In the genomic region with DNA sequence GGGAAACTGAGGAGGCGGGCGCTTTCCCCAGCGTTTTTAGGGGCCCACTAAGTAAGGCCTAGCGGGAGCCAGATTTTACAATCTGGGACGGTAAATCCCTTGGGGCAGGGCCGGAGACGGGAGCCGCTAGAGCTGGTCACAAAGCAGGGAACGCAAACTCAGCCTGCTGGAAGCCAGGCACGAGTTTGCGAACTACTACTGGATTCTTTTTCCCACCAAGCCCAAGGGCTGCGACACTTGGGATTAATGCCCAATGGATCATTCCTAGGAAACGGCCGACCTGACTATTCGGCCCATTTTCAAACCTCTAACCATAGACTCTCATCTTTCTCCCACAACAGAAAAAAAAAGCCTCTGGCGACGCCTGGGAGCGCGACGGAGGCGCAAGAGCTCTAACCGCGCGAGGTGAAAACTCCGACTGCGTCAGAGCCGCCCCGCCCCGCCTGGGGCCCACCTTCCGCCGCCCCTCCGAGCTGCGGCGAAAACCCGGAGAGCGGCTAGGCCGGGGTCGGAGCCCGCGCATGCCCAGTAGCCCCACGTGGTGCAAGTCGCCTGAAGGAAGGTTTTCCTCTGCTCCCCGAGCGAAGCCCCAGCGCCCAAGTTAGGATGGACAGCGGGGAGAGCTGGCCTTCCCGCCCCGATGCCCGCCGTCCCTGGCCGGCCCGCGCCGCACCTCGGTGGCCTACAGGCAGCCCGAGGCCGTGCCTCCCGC, we compare ENCODE assay signal across 8 cellular contexts. TPM values are rescaled to one million over a fixed set of nuclear protein-coding genes. Genes with fewer than 3 reads are reported as not detected.
DNase-seq lines count a peak whose midpoint lies in the region; ATAC-seq and TF ChIP-seq lines count a peak whose summit lies in the region.

No MANE protein-coding gene starts in this region.

- no peaks in the 10 kb centered on the region for H3K36me3 ChIP-seq in esophagus squamous epithelium

- H3K27me3 Mint-ChIP-seq in IgD-negative memory B cell (no peaks in the 10 kb centered on the region), naive B cell (no peaks in the 10 kb centered on the region)
- H3K27me3 Mint-ChIP-seq in activated T-cell treated with anti-CD3 and anti-CD28 coated beads, Interleukin-2, amount 50 U/mL, for 72 hours (ENCODE audit: low read depth): no peaks in the 10 kb centered on the region

- H3K27me3 ChIP-seq in esophagus squamous epithelium: no peaks in the 10 kb centered on the region

- DNase-seq in DMS153 (lab: John Stamatoyannopoulos, UW) (peak; percentile 94), esophagus squamous epithelium (lab: John Stamatoyannopoulos, UW) (peak; percentile 59), naive B cell (peak; percentile 98)
- peak; percentile 96 to 99 for DNase-seq in activated T-cell treated with anti-CD3 and anti-CD28 coated beads, Interleukin-2, amount 50 U/mL, for 72 hours
- DNase-seq in stimulated activated CD8-positive, alpha-beta memory T cell treated with anti-CD3 and anti-CD28 coated beads, Interleukin-7, amount 100 ng/mL, for 48 hours (ENCODE audit: extremely low read depth in 1 of 2, low read depth in 1 of 2): peak; percentile 92

- peak overlapping the region; percentile 67 to 95 (median 90) for H3K4me3 ChIP-seq in esophagus squamous epithelium

- peak overlapping the region; percentile 96 to 100 (median 99) for H3K27ac ChIP-seq in esophagus squamous epithelium

- WGBS in esophagus squamous epithelium, 2 donors: 0% methylated on average over 13 of the region's 58 CpGs; no CpG with 5 or more reads in 1 of the 2 donors

- peak in 3 of 4 donors; percentile 14 to 74 (median 24) for TF ChIP-seq POLR2A in esophagus squamous epithelium (IDR thresholded peaks at IDR 0.05)

- peaks cover 2% of the 10 kb centered on the region for H3K36me3 Mint-ChIP-seq in IgD-negative memory B cell
- peaks cover 0 to 3% of the 10 kb centered on the region in 2 donors for H3K36me3 Mint-ChIP-seq in activated T-cell treated with anti-CD3 and anti-CD28 coated beads, Interleukin-2, amount 50 U/mL, for 72 hours (ENCODE audit: insufficient read depth in 2 of 2)
- no peaks in the 10 kb centered on the region for H3K36me3 Mint-ChIP-seq in naive B cell

- peak; percentile 47 for ATAC-seq in GM21619 (IDR thresholded peaks at IDR 0.05; ENCODE audit: unreplicated experiment)
- ATAC-seq in activated T-cell treated with anti-CD3 and anti-CD28 coated beads, Interleukin-2, amount 50 U/mL, for 72 hours (replicated peaks in 1 of 2): peak; percentile 74 to 77
- ATAC-seq in naive B cell (ENCODE audit: low read depth in 2 of 2): peak; percentile 59 to 61

- intact Hi-C loops in esophagus squamous epithelium (cut with DNase I): loop anchor here (5.0 to 10.0 kb wide), 2 partner anchors 62 to 200 kb away; no protein-coding TSS in a partner anchor

- TF ChIP-seq CTCF in esophagus squamous epithelium (IDR thresholded peaks at IDR 0.05): peak in 2 of 6 experiments; percentile 11 to 28

- peak overlapping the region; percentile 91 to 98 (median 95) for H3K4me3 Mint-ChIP-seq in IgD-negative memory B cell
- H3K4me3 Mint-ChIP-seq in activated T-cell treated with anti-CD3 and anti-CD28 coated beads, Interleukin-2, amount 50 U/mL, for 72 hours: peak overlapping the region; percentile 93 to 97
- peak overlapping the region; percentile 94 to 98 (median 96) for H3K4me3 Mint-ChIP-seq in naive B cell

- peak overlapping the region; percentile 98 to 99 (median 98) for H3K27ac Mint-ChIP-seq in IgD-negative memory B cell
- peak overlapping the region; percentile 91 for H3K27ac Mint-ChIP-seq in activated T-cell treated with anti-CD3 and anti-CD28 coated beads, Interleukin-2, amount 50 U/mL, for 72 hours
- H3K27ac Mint-ChIP-seq in naive B cell: peak overlapping the region; percentile 94 to 100 (median 99)

- peaks cover 23 to 30% (median 24%) of the 10 kb centered on the region in 3 donors for H3K4me1 Mint-ChIP-seq in IgD-negative memory B cell
- H3K4me1 Mint-ChIP-seq in activated T-cell treated with anti-CD3 and anti-CD28 coated beads, Interleukin-2, amount 50 U/mL, for 72 hours (ENCODE audit: low read depth): peaks cover 46% of the 10 kb centered on the region
- peaks cover 26 to 40% (median 30%) of the 10 kb centered on the region in 3 donors for H3K4me1 Mint-ChIP-seq in naive B cell

- H3K9me3 Mint-ChIP-seq in IgD-negative memory B cell (no peaks in the 10 kb centered on the region), naive B cell (no peaks in the 10 kb centered on the region)
- no peaks in the 10 kb centered on the region for H3K9me3 Mint-ChIP-seq in activated T-cell treated with anti-CD3 and anti-CD28 coated beads, Interleukin-2, amount 50 U/mL, for 72 hours

- H3K9me3 ChIP-seq in esophagus squamous epithelium: no peaks in the 10 kb centered on the region

- H3K4me1 ChIP-seq in esophagus squamous epithelium: peaks cover 21 to 48% (median 30%) of the 10 kb centered on the region in 3 donors

TF ChIP-seq in PFSK-1, 5 proteins besides CTCF, POLR2A, EP300 and RAD21:
- TF ChIP-seq, protein P1, sequence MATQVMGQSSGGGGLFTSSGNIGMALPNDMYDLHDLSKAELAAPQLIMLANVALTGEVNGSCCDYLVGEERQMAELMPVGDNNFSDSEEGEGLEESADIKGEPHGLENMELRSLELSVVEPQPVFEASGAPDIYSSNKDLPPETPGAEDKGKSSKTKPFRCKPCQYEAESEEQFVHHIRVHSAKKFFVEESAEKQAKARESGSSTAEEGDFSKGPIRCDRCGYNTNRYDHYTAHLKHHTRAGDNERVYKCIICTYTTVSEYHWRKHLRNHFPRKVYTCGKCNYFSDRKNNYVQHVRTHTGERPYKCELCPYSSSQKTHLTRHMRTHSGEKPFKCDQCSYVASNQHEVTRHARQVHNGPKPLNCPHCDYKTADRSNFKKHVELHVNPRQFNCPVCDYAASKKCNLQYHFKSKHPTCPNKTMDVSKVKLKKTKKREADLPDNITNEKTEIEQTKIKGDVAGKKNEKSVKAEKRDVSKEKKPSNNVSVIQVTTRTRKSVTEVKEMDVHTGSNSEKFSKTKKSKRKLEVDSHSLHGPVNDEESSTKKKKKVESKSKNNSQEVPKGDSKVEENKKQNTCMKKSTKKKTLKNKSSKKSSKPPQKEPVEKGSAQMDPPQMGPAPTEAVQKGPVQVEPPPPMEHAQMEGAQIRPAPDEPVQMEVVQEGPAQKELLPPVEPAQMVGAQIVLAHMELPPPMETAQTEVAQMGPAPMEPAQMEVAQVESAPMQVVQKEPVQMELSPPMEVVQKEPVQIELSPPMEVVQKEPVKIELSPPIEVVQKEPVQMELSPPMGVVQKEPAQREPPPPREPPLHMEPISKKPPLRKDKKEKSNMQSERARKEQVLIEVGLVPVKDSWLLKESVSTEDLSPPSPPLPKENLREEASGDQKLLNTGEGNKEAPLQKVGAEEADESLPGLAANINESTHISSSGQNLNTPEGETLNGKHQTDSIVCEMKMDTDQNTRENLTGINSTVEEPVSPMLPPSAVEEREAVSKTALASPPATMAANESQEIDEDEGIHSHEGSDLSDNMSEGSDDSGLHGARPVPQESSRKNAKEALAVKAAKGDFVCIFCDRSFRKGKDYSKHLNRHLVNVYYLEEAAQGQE (IDR thresholded peaks at IDR 0.05; ENCODE audit: insufficient read depth in 1 of 2, low read depth in 2 of 2, low read length in 2 of 2): peak in 1 of 2 experiments; percentile 44; a peak in 1 of 4 replicates
- TF ChIP-seq POLR2AphosphoS5 (IDR thresholded peaks at IDR 0.05; ENCODE audit: low read depth, low read length): no peak
- 0 out of 2 replicates have a peak, but pooled peaks have one; percentile 21 for TF ChIP-seq SIN3A (IDR thresholded peaks at IDR 0.05; ENCODE audit: borderline replicate concordance, insufficient read depth, low read length)
- peak; percentile 62 for TF ChIP-seq FOXP2 (optimal IDR thresholded peaks at IDR 0.05; ENCODE audit: borderline replicate concordance, extremely low read depth, extremely low read length, insufficient read depth)
- peak; percentile 59; the same call in 1 of the 2 replicates for TF ChIP-seq TAF1 (IDR thresholded peaks at IDR 0.05; ENCODE audit: borderline replicate concordance, insufficient read depth, low read length)

RNA-seq across cellular contexts. Expression of a gene that starts 0.6 kb away (rescaled TPM):
- polyA plus RNA-seq in IgD-negative memory B cell (12.4 TPM), naive B cell (ENCODE audit: low read depth in 6 of 6) (10 to 100 TPM; 14.2 to 21.7 (median 16.7) TPM)
- polyA plus RNA-seq in PFSK-1 (2012; ENCODE audit: insufficient read length, low read depth): 2.8 TPM
- total RNA-seq in activated T-cell treated with anti-CD3 and anti-CD28 coated beads, Interleukin-2, amount 50 U/mL, for 72 hours: 1 to 10 TPM; 8.9 to 9.7 TPM
- total RNA-seq in esophagus squamous epithelium: 10 to 100 TPM; 39.4 to 64.1 (median 54.9) TPM

Comparison
In these comparisons a context has a peak if more than half of its experiments do, and no peak if none do; other contexts are left out.
1. Peak in every context shown above with its lines: DNase-seq, ATAC-seq, H3K4me3 ChIP-seq and H3K27ac ChIP-seq.